16 cellular contexts compared by ENCODE assay signal in genomic region chr3:64290864-64291263, GRCh38.
DNase-seq lines count a peak whose midpoint lies in the region; ATAC-seq, FAIRE-seq and TF ChIP-seq lines count a peak whose summit lies in the region.
"Had no signal": no experiment of that assay in that cellular context is flagged by ENCODE, and none has a peak within 500 bp of the region (broad histone marks: within the 10 kb centered on the region; RNA-seq: fewer than 3 reads in every experiment).

No MANE protein-coding gene starts in this region.

- intact Hi-C loops in IMR-90 (cut with micrococcal nuclease) (loop anchor here (2.0 kb wide), 1 partner anchor 50 kb away; no protein-coding TSS in a partner anchor), left lung (cut with DNase I) (no loop called here), upper lobe of right lung (cut with DNase I) (no loop called here), A673 (cut with micrococcal nuclease; ENCODE audit: unreplicated experiment) (no loop called here)

- no peaks in the 10 kb centered on the region for H3K79me2 ChIP-seq in astrocyte (ENCODE audit: insufficient read depth, low read length)

- H3K27ac Mint-ChIP-seq in astrocyte (ENCODE audit: unreplicated experiment), result peak overlapping the region; percentile 90
- H3K27ac Mint-ChIP-seq: stimulated activated naive B cell treated with anti-CD40 and anti-IgM and Interleukin-4, amounts not matched to agents 10 μg/mL and 1 μg/mL and 100 μg/mL, for 72 hours had no signal

- H3K27me3 Mint-ChIP-seq in astrocyte (ENCODE audit: low read depth, unreplicated experiment), result no peaks in the 10 kb centered on the region
- H3K27me3 Mint-ChIP-seq: stimulated activated naive B cell treated with anti-CD40 and anti-IgM and Interleukin-4, amounts not matched to agents 10 μg/mL and 1 μg/mL and 100 μg/mL, for 72 hours had no signal

- H3K36me3 Mint-ChIP-seq in astrocyte (ENCODE audit: low read depth, unreplicated experiment), result peaks cover 3% of the 10 kb centered on the region
- H3K36me3 Mint-ChIP-seq: stimulated activated naive B cell treated with anti-CD40 and anti-IgM and Interleukin-4, amounts not matched to agents 10 μg/mL and 1 μg/mL and 100 μg/mL, for 72 hours had no signal

- H3K14ac ChIP-seq in IMR-90 (replicated peaks; ENCODE audit: low read depth, low read length), result peak overlapping the region; percentile 89

- peak overlapping the region; percentile 57 for H3K27ac ChIP-seq in IMR-90 (ENCODE audit: insufficient read depth, low read length)
- H3K27ac ChIP-seq in astrocyte (ENCODE audit: low read depth, low read length), result peak overlapping the region; percentile 31
- peak overlapping the region in 1 of 2 donors; percentile 13 for H3K27ac ChIP-seq in left lung
- peak overlapping the region; percentile 8 for H3K27ac ChIP-seq in upper lobe of right lung
- H3K27ac ChIP-seq in A673 (ENCODE audit: low read depth, low read length, poor library complexity, severe bottlenecking), result no peak overlapping the region
- H3K27ac ChIP-seq: C4-2B, KMS-11, ovary, SJCRH30, spleen had no signal

- peak overlapping the region; percentile 25; the same call in 1 of the 2 replicates for H3K23ac ChIP-seq in IMR-90 (ENCODE audit: low read depth, low read length)

- peaks cover 20% of the 10 kb centered on the region for H3K4me1 Mint-ChIP-seq in astrocyte (ENCODE audit: low read depth, unreplicated experiment)
- H3K4me1 Mint-ChIP-seq: stimulated activated naive B cell treated with anti-CD40 and anti-IgM and Interleukin-4, amounts not matched to agents 10 μg/mL and 1 μg/mL and 100 μg/mL, for 72 hours had no signal

- H2BK120ac ChIP-seq in IMR-90 (ENCODE audit: low read depth, low read length), result peak overlapping the region; percentile 94

- TF ChIP-seq CTCF in IMR-90 (conservative IDR thresholded peaks at IDR 0.05; ENCODE audit: low read depth, low read length) (no peak), astrocyte (IDR thresholded peaks at IDR 0.05; ENCODE audit: insufficient read depth, low read depth, low read length) (no peak), left lung (IDR thresholded peaks at IDR 0.05) (no peak), upper lobe of right lung (IDR thresholded peaks at IDR 0.05) (no peak), A673 (conservative IDR thresholded peaks at IDR 0.05; ENCODE audit: low read depth, low read length) (no peak)

- peaks cover 9% of the 10 kb centered on the region for H3K4me1 ChIP-seq in IMR-90 (ENCODE audit: control insufficient read depth, insufficient read depth, low read length)
- H3K4me1 ChIP-seq in astrocyte (ENCODE audit: insufficient read depth, low read length), result peaks cover 15% of the 10 kb centered on the region
- H3K4me1 ChIP-seq in left lung, result peaks cover 13 to 19% of the 10 kb centered on the region in 2 donors
- H3K4me1 ChIP-seq in upper lobe of right lung, result peaks cover 5% of the 10 kb centered on the region
- no peaks in the 10 kb centered on the region for H3K4me1 ChIP-seq in A673 (ENCODE audit: insufficient read depth, low read length, poor library complexity, severe bottlenecking)
- H3K4me1 ChIP-seq: SJCRH30, spleen had no signal

- dilution Hi-C loops in IMR-90 (cut with HindIII; ENCODE audit: low sequenced_read_pairs, unreplicated experiment), result no loop called here

- POLR2A ChIA-PET in IMR-90 (lab: Charles Lee; ENCODE audit: unreplicated experiment), result no interaction called here
- POLR2A ChIA-PET in A673 (lab: Charles Lee; ENCODE audit: low non-redundant PET), result no interaction called here

- H4K5ac ChIP-seq in IMR-90 (ENCODE audit: low read depth, low read length), result peak overlapping the region; percentile 67

- H2AFZ ChIP-seq in IMR-90 (replicated peaks; ENCODE audit: low read length, poor library complexity), result peak overlapping the region; percentile 62
- H2AFZ ChIP-seq in astrocyte (ENCODE audit: low read depth, low read length), result peak overlapping the region; percentile 23

- no peak for TF ChIP-seq POLR2A in IMR-90 (IDR thresholded peaks at IDR 0.05; ENCODE audit: low read depth, low read length)

- H3K9me1 ChIP-seq in IMR-90 (ENCODE audit: insufficient read depth, low read length), result peaks cover 13% of the 10 kb centered on the region

- H2AK9ac ChIP-seq in IMR-90 (replicated peaks; ENCODE audit: low read depth, low read length, poor library complexity), result peak overlapping the region; percentile 75

- peak overlapping the region; percentile 40; the same call in 1 of the 2 replicates for H3K56ac ChIP-seq in IMR-90 (ENCODE audit: extremely low read depth, insufficient read depth, low read length)

- H4K8ac ChIP-seq in IMR-90 (ENCODE audit: low read depth in 2 of 2, low read length in 2 of 2), result peak overlapping the region; percentile 85 to 88

- H3K27me3 ChIP-seq in IMR-90 (ENCODE audit: control insufficient read depth, insufficient read depth, low read length) (no peaks in the 10 kb centered on the region), astrocyte (ENCODE audit: insufficient read depth, low read length) (no peaks in the 10 kb centered on the region), left lung (no peaks in the 10 kb centered on the region), upper lobe of right lung (no peaks in the 10 kb centered on the region), A673 (replicated peaks; ENCODE audit: insufficient read depth, low read depth, low read length, poor library complexity) (no peaks in the 10 kb centered on the region)
- H3K27me3 ChIP-seq: SJCRH30, spleen had no signal

- peak overlapping the region; percentile 66 for H2BK15ac ChIP-seq in IMR-90 (ENCODE audit: low read depth, low read length)

- H3K9me3 ChIP-seq in IMR-90 (ENCODE audit: control insufficient read depth, insufficient read depth, low read length), result no peaks in the 10 kb centered on the region
- no peaks in the 10 kb centered on the region for H3K9me3 ChIP-seq in astrocyte (ENCODE audit: insufficient read depth, low read depth, low read length)
- H3K9me3 ChIP-seq in left lung, result no peaks in the 10 kb centered on the region
- H3K9me3 ChIP-seq in upper lobe of right lung, result no peaks in the 10 kb centered on the region
- no peaks in the 10 kb centered on the region for H3K9me3 ChIP-seq in A673 (ENCODE audit: low read depth, low read length, poor library complexity, severe bottlenecking)
- H3K9me3 ChIP-seq: ovary, SJCRH30 had no signal

- H3K36me3 ChIP-seq in IMR-90 (ENCODE audit: control insufficient read depth, insufficient read depth, low read length) (no peaks in the 10 kb centered on the region), astrocyte (ENCODE audit: insufficient read depth, low read length) (no peaks in the 10 kb centered on the region), left lung (no peaks in the 10 kb centered on the region), upper lobe of right lung (no peaks in the 10 kb centered on the region), A673 (ENCODE audit: insufficient read depth, low read length, poor library complexity, severe bottlenecking) (no peaks in the 10 kb centered on the region)
- H3K36me3 ChIP-seq: ovary, SJCRH30, spleen had no signal

- DNase-seq in IMR-90 (no peak), astrocyte (ENCODE audit: low read depth) (no peak), left lung (no peak), upper lobe of right lung (no peak), A673 (ENCODE audit: low spot score) (no peak), DMS79 (lab: John Stamatoyannopoulos, UW) (no peak), NCI-H510A treated with DMSO at 0.1 percent for 48 hours (lab: John Stamatoyannopoulos, UW) (no peak)
- DNase-seq: activated CD4-positive, alpha-beta T cell treated with anti-CD3 and anti-CD28 coated beads, Interleukin-2, amount 50 U/mL, for 1 hour; activated T-cell treated with anti-CD3 and anti-CD28 coated beads, Interleukin-2, amount 50 U/mL, for 4 hours; SJCRH30; spleen; stimulated activated naive B cell treated with anti-CD40 and anti-IgM and Interleukin-4, amounts not matched to agents 10 μg/mL and 1 μg/mL and 100 μg/mL, for 72 hours had no signal

- peak overlapping the region; percentile 93 for H3K4ac ChIP-seq in IMR-90 (ENCODE audit: low read depth, low read length)

- peaks cover 0 to 11% of the 10 kb centered on the region in 2 experiments; a peak in 2 of 4 replicates for H3K79me1 ChIP-seq in IMR-90 (ENCODE audit: low read depth in 1 of 2, low read length in 2 of 2)

- peak overlapping the region; percentile 70 for H3K18ac ChIP-seq in IMR-90 (ENCODE audit: low read depth, low read length)

- WGBS in IMR-90 (ENCODE audit: extremely low coverage in 2 of 2, insufficient read length in 1 of 2), 2 experiments, result 60% methylated on average over 2 of the region's 5 CpGs; no CpG with 5 or more reads in 1 of the 2 experiments

- peak overlapping the region; percentile 88 for H4K91ac ChIP-seq in IMR-90 (ENCODE audit: insufficient read depth, low read depth, low read length)

- no peaks in the 10 kb centered on the region for H3K9me3 Mint-ChIP-seq in astrocyte (ENCODE audit: unreplicated experiment)
- H3K9me3 Mint-ChIP-seq: activated T-cell treated with anti-CD3 and anti-CD28 coated beads, Interleukin-2, amount 50 U/mL, for 4 hours had no signal

- no peak for FAIRE-seq in astrocyte (lab: Jason Lieb, UNC)
- FAIRE-seq: islet of Langerhans had no signal

- no peak overlapping the region for H3K4me3 Mint-ChIP-seq in astrocyte (ENCODE audit: unreplicated experiment)
- H3K4me3 Mint-ChIP-seq: activated T-cell treated with anti-CD3 and anti-CD28 coated beads, Interleukin-2, amount 50 U/mL, for 4 hours; stimulated activated naive B cell treated with anti-CD40 and anti-IgM and Interleukin-4, amounts not matched to agents 10 μg/mL and 1 μg/mL and 100 μg/mL, for 72 hours had no signal

- CTCF ChIA-PET in IMR-90 (lab: Yijun Ruan, JAX) (no interaction called here), A673 (lab: Charles Lee) (no interaction called here)

- H2BK5ac ChIP-seq in IMR-90 (ENCODE audit: low read depth, low read length, poor library complexity, severe bottlenecking), result peak overlapping the region; percentile 61

- peak overlapping the region; percentile 94 for H2BK20ac ChIP-seq in IMR-90 (ENCODE audit: low read depth, low read length)

- peak overlapping the region; percentile 98 for H2AK5ac ChIP-seq in IMR-90 (ENCODE audit: low read depth, low read length)

- peak overlapping the region; percentile 11; the same call in 1 of the 2 replicates for H3K4me2 ChIP-seq in IMR-90 (ENCODE audit: low read depth, low read length)
- peak overlapping the region; percentile 50 for H3K4me2 ChIP-seq in astrocyte (ENCODE audit: low read length)
- H3K4me2 ChIP-seq: KMS-11 had no signal

- ATAC-seq in IMR-90 (ENCODE audit: low read depth), result no peak
- ATAC-seq in left lung, result peak; percentile 54
- ATAC-seq in upper lobe of right lung, result peak; percentile 54
- ATAC-seq: activated T-cell treated with anti-CD3 and anti-CD28 coated beads, Interleukin-2, amount 50 U/mL, for 4 hours; stimulated activated naive B cell treated with anti-CD40 and anti-IgM and Interleukin-4, amounts not matched to agents 10 μg/mL and 1 μg/mL and 100 μg/mL, for 72 hours had no signal

- BruUV-seq in IMR-90 (replicated peaks; lab: Mats Ljungman, UMichigan) (no TSS peak), A673 (replicated peaks; lab: Mats Ljungman, UMichigan) (no TSS peak)

- H3K4me3 ChIP-seq in IMR-90 (ENCODE audit: insufficient read depth, low read depth, low read length) (no peak overlapping the region), astrocyte (ENCODE audit: insufficient read depth, low read depth, low read length) (no peak overlapping the region), left lung (no peak overlapping the region), upper lobe of right lung (no peak overlapping the region), A673 (ENCODE audit: low read depth, low read length, poor library complexity, severe bottlenecking) (no peak overlapping the region)
- H3K4me3 ChIP-seq: ovary, SJCRH30, spleen had no signal

- no peaks in the 10 kb centered on the region for H4K20me1 ChIP-seq in IMR-90 (ENCODE audit: insufficient read depth, low read length)
- H4K20me1 ChIP-seq in astrocyte (ENCODE audit: insufficient read depth, low read length), result no peaks in the 10 kb centered on the region

- no peak for TF ChIP-seq RAD21 in IMR-90 (IDR thresholded peaks at IDR 0.05; ENCODE audit: low read length)

- in situ Hi-C loops in IMR-90 (cut with MboI; ENCODE audit: low sequenced_read_pairs), result no loop called here

- H3K9ac ChIP-seq in IMR-90 (ENCODE audit: low read depth, low read length) (no peak overlapping the region), astrocyte (ENCODE audit: low read length) (no peak overlapping the region)
- H3K9ac ChIP-seq: KMS-11 had no signal
